In the genomic region with DNA sequence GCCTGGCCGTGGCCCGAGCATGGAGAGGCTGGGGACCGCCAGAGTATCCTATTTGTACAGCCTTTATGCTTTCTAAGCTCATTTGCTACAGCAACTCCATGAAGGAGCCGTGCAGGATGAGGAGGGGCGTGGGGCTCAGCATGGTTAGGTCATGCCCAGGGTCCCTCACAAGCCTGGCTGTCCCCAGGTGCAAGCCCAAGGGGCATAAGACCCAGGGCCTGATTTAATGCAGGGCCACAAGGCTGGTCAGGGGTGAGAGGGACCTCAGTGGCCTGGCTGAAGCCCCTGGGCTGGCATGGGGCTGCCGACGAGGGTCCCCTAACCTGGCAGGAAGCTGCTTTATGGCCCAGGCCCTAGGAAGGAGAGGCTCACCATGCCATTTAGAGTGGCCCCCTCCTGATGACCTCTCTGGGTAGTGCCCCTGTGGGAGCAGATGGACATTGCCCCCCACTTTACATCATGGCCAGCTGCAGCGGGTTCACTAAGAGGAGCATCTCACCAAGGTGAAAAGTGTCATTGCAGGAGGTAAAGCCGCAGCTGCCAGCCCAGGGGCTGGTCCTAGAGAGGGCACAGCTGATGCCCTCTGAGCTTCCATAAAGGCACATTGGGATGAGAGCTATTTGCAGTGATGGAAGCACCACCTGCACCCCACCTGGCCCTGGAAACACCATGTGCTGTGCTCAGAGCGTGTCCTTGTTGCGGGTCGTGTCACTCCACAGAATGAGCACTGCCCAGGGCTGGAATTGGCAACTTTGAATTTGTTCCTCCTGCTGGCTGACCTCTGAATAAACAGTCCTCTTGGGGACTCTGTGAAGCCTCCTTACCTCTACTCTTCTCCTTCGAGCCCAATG, we compare ENCODE assay signal across 17 cellular contexts. TPM values are rescaled to one million over a fixed set of nuclear protein-coding genes. Genes with fewer than 3 reads are reported as not detected.
DNase-seq lines count a peak whose midpoint lies in the region; ATAC-seq, FAIRE-seq and TF ChIP-seq lines count a peak whose summit lies in the region.
"Had no signal": no experiment of that assay in that cellular context is flagged by ENCODE, and none has a peak within 500 bp of the region (broad histone marks: within the 10 kb centered on the region; RNA-seq: fewer than 3 reads in every experiment).

No MANE protein-coding gene starts in this region.

- TF ChIP-seq EP300 in HepG2 (IDR thresholded peaks at IDR 0.05; ENCODE audit: low read depth in 2 of 2, low read length in 2 of 2) (no peak), HepG2 (CRISPR knock-in tag; IDR thresholded peaks at IDR 0.05; ENCODE audit: borderline replicate concordance) (no peak), K562 (IDR thresholded peaks at IDR 0.05; ENCODE audit: low read length) (no peak), upper lobe of left lung (IDR thresholded peaks at IDR 0.05) (no peak)

- H3K4me1 ChIP-seq in right lobe of liver: no peaks in the 10 kb centered on the region
- no peaks in the 10 kb centered on the region for H3K4me1 ChIP-seq in HepG2 (ENCODE audit: insufficient read depth, low read length)
- peaks cover 0 to under 1% of the 10 kb centered on the region in 2 experiments; a peak in 2 of 5 replicates for H3K4me1 ChIP-seq in K562 (replicated peaks in 1 of 2; ENCODE audit: control insufficient read depth in 2 of 2, insufficient read depth in 2 of 2, low read length in 2 of 2)
- peaks cover 4 to 9% (median 8%) of the 10 kb centered on the region in 4 donors for H3K4me1 ChIP-seq in upper lobe of left lung
- H3K4me1 ChIP-seq: Caco-2 had no signal

- H3K27me3 Mint-ChIP-seq in activated T-cell treated with anti-CD3 and anti-CD28 coated beads, Interleukin-2, amount 50 U/mL, for 4 hours (ENCODE audit: low read depth): no peaks in the 10 kb centered on the region

- H2AFZ ChIP-seq in HepG2 (ENCODE audit: low read length) (no peak overlapping the region), K562 (ENCODE audit: low read depth, low read length) (no peak overlapping the region)

- POLR2A ChIA-PET in HepG2 (lab: Yijun Ruan, JAX): no interaction called here
- POLR2A ChIA-PET in K562 (lab: Yijun Ruan, JAX): no interaction called here

- in situ Hi-C loops in HepG2 (cut with HindIII; ENCODE audit: extremely low pct_ligation_motif_present, low pct_unique_long_range_greater_than_20kb): no loop called here
- in situ Hi-C loops in K562 (cut with MboI): no loop called here

- no peak overlapping the region for H3K4me3 ChIP-seq in right lobe of liver
- no peak overlapping the region for H3K4me3 ChIP-seq in HepG2 (replicated peaks in 1 of 3; ENCODE audit: insufficient read depth in 1 of 3, low read depth in 2 of 3, low read length in 3 of 3)
- no peak overlapping the region for H3K4me3 ChIP-seq in K562
- H3K4me3 ChIP-seq in upper lobe of left lung: no peak overlapping the region

- no peak overlapping the region for H3K27ac ChIP-seq in right lobe of liver
- H3K27ac ChIP-seq in HepG2 (ENCODE audit: extremely low read length, insufficient read depth, low read length): no peak overlapping the region
- H3K27ac ChIP-seq in K562 (ENCODE audit: extremely low read depth, low read depth, low read length): no peak overlapping the region
- H3K27ac ChIP-seq in upper lobe of left lung: no peak overlapping the region
- H3K27ac ChIP-seq: RWPE1 had no signal

- no peaks in the 10 kb centered on the region for H3K4me1 Mint-ChIP-seq in activated T-cell treated with anti-CD3 and anti-CD28 coated beads, Interleukin-2, amount 50 U/mL, for 4 hours (ENCODE audit: low read depth)

- no peak for TF ChIP-seq CTCF in right lobe of liver (IDR thresholded peaks at IDR 0.05)
- TF ChIP-seq CTCF in HepG2 (CRISPR knock-in tag; IDR thresholded peaks at IDR 0.05): no peak
- no peak for TF ChIP-seq CTCF in K562 (IDR thresholded peaks at IDR 0.05 in 2 of 3, conservative IDR thresholded peaks at IDR 0.05 in 1 of 3; ENCODE audit: insufficient read depth in 2 of 3, low read depth in 1 of 3, low read length in 3 of 3)
- TF ChIP-seq CTCF in upper lobe of left lung (IDR thresholded peaks at IDR 0.05): no peak

- H3K79me2 ChIP-seq in HepG2 (ENCODE audit: insufficient read depth, low read length) (no peaks in the 10 kb centered on the region), K562 (ENCODE audit: control insufficient read depth, insufficient read depth, low read length) (peaks cover 6% of the 10 kb centered on the region; the same call in 2 of the 3 replicates)

- H3K4me3 Mint-ChIP-seq in activated T-cell treated with anti-CD3 and anti-CD28 coated beads, Interleukin-2, amount 50 U/mL, for 4 hours: no peak overlapping the region

- no peaks in the 10 kb centered on the region for H3K36me3 Mint-ChIP-seq in activated T-cell treated with anti-CD3 and anti-CD28 coated beads, Interleukin-2, amount 50 U/mL, for 4 hours (ENCODE audit: insufficient read depth)

- H4K20me1 ChIP-seq in HepG2 (ENCODE audit: insufficient read depth, low read length) (no peaks in the 10 kb centered on the region), K562 (replicated peaks; ENCODE audit: control insufficient read depth, insufficient read depth, low read length) (peaks cover 11% of the 10 kb centered on the region)

- H3K27me3 ChIP-seq in right lobe of liver: no peaks in the 10 kb centered on the region
- H3K27me3 ChIP-seq in HepG2 (ENCODE audit: control insufficient read depth in 1 of 2, insufficient read depth in 2 of 2, low read length in 2 of 2): peaks cover 2 to 9% of the 10 kb centered on the region in 2 experiments; a peak in 3 of 5 replicates
- H3K27me3 ChIP-seq in K562 (ENCODE audit: control insufficient read depth in 2 of 2, insufficient read depth in 2 of 2, low read length in 2 of 2): peaks cover 0 to 4% of the 10 kb centered on the region in 2 experiments; a peak in 1 of 5 replicates
- no peaks in the 10 kb centered on the region for H3K27me3 ChIP-seq in upper lobe of left lung

- ATAC-seq in right lobe of liver: peak in 3 of 4 donors; percentile 12 to 36 (median 36)
- ATAC-seq in HepG2: no peak
- peak; percentile 33; the same call in 2 of the 3 replicates for ATAC-seq in K562
- ATAC-seq in left lobe of liver: peak; percentile 18
- ATAC-seq in upper lobe of left lung (ENCODE audit: low FRiP score in 2 of 2): peak; percentile 19 to 58
- ATAC-seq in activated T-cell treated with anti-CD3 and anti-CD28 coated beads, Interleukin-2, amount 50 U/mL, for 4 hours: no peak

- DNase-seq in right lobe of liver (no peak), HepG2 (ENCODE audit: low spot score) (no peak), K562 (ENCODE audit: extremely low read depth in 1 of 4, low spot score in 3 of 4) (no peak), left lobe of liver (ENCODE audit: low spot score) (no peak), upper lobe of left lung (peak in 1 of 2 donors; percentile 48), middle frontal gyrus (ENCODE audit: extremely low spot score, low spot score) (no peak), NOMO-1 treated with DMSO at 0.1 percent for 48 hours (lab: John Stamatoyannopoulos, UW; ENCODE audit: unreplicated experiment) (no peak)
- no peak for DNase-seq in activated T-cell treated with anti-CD3 and anti-CD28 coated beads, Interleukin-2, amount 50 U/mL, for 4 hours
- DNase-seq: Caco-2, DMS53, KG1, NCI-H1048, NCI-H2227 treated with DMSO at 0.1 percent for 48 hours, NCI-H524 treated with DMSO at 0.1 percent for 48 hours, OCI-M1 had no signal

- CTCF ChIA-PET in HepG2 (lab: Yijun Ruan, JAX; ENCODE audit: low intra/inter-chr PET ratio, low total read pairs): no interaction called here
- CTCF ChIA-PET in K562 (lab: Yijun Ruan, JAX; ENCODE audit: low intra/inter-chr PET ratio): no interaction called here

- BruUV-seq in HepG2 (replicated peaks; lab: Mats Ljungman, UMichigan) (no TSS peak), K562 (replicated peaks; lab: Mats Ljungman, UMichigan) (no TSS peak)

- intact Hi-C loops in right lobe of liver (cut with DNase I) (no loop called here), HepG2 (cut with micrococcal nuclease; ENCODE audit: unreplicated experiment) (no loop called here), K562 (cut with micrococcal nuclease) (no loop called here)

- no peak for TF ChIP-seq RAD21 in HepG2 (CRISPR knock-in tag; IDR thresholded peaks at IDR 0.05)
- TF ChIP-seq RAD21 in K562 (CRISPR knock-in tag; conservative IDR thresholded peaks at IDR 0.05 in 1 of 2, IDR thresholded peaks at IDR 0.05 in 1 of 2): no peak

- no peak for FAIRE-seq in HepG2 (lab: Jason Lieb, UNC)
- no peak for FAIRE-seq in K562 (lab: Jason Lieb, UNC)

- TF ChIP-seq POLR2A in right lobe of liver (IDR thresholded peaks at IDR 0.05) (no peak), HepG2 (IDR thresholded peaks at IDR 0.05; ENCODE audit: insufficient read depth in 1 of 2, low read depth in 2 of 2, low read length in 2 of 2) (no peak), K562 (conservative IDR thresholded peaks at IDR 0.05) (no peak), upper lobe of left lung (IDR thresholded peaks at IDR 0.05) (no peak)

- no peaks in the 10 kb centered on the region for H3K9me3 Mint-ChIP-seq in activated T-cell treated with anti-CD3 and anti-CD28 coated beads, Interleukin-2, amount 50 U/mL, for 4 hours
- H3K9me3 Mint-ChIP-seq: CD14-positive monocyte had no signal

- H3K9ac ChIP-seq in HepG2 (ENCODE audit: insufficient read depth, low read depth, low read length) (no peak overlapping the region), K562 (ENCODE audit: insufficient read depth in 1 of 2, low read depth in 2 of 2, low read length in 2 of 2) (no peak overlapping the region; a peak in 1 of 4 replicates)

- WGBS in right lobe of liver (ENCODE audit: insufficient coverage, low coverage, low lambda C conversion rate, missing lambda C conversion rate): 88% methylated on average over 4 of the region's 13 CpGs
- WGBS in HepG2 (ENCODE audit: low lambda C conversion rate): 23% methylated on average over 3 of the region's 13 CpGs
- WGBS in K562 (ENCODE audit: insufficient coverage, low coverage, missing lambda C conversion rate): 53% methylated on average over 13 of the region's 13 CpGs
- 88 to 89% methylated on average over 10 to 11 of the region's 13 CpGs for whole genome bisulfite sequencing in upper lobe of left lung, 2 donors

- H3K9me3 ChIP-seq in right lobe of liver: no peaks in the 10 kb centered on the region
- H3K9me3 ChIP-seq in HepG2 (ENCODE audit: low read length): no peaks in the 10 kb centered on the region
- no peaks in the 10 kb centered on the region for H3K9me3 ChIP-seq in K562 (replicated peaks; ENCODE audit: control insufficient read depth, insufficient read depth, low read depth, low read length)
- H3K9me3 ChIP-seq in upper lobe of left lung: no peaks in the 10 kb centered on the region
- H3K9me3 ChIP-seq: Caco-2 had no signal

- no peak overlapping the region for H3K4me2 ChIP-seq in HepG2 (ENCODE audit: low read depth, low read length)
- H3K4me2 ChIP-seq in K562 (ENCODE audit: insufficient read depth, low read length): no peak overlapping the region

- no peaks in the 10 kb centered on the region for H3K36me3 ChIP-seq in right lobe of liver
- H3K36me3 ChIP-seq in HepG2 (replicated peaks in 1 of 2; ENCODE audit: control insufficient read depth in 1 of 2, insufficient read depth in 2 of 2, low read length in 2 of 2): no peaks in the 10 kb centered on the region
- no peaks in the 10 kb centered on the region for H3K36me3 ChIP-seq in K562 (ENCODE audit: control insufficient read depth, insufficient read depth, low read length)
- H3K36me3 ChIP-seq in upper lobe of left lung: no peaks in the 10 kb centered on the region

- H3K9me1 ChIP-seq in K562 (ENCODE audit: control insufficient read depth, insufficient read depth, low read length): no peaks in the 10 kb centered on the region

RNA-seq across cellular contexts. Expression of a gene that starts 58.9 kb away (rescaled TPM):
- 1 to 10 TPM; 2.9 to 7.9 (median 6.0) TPM for total RNA-seq in right lobe of liver
- 0.06 and 0.07 TPM in 2 replicates for total RNA-seq in HepG2 (2016; rRNA removed; fragmentation: Illumina TruSeq; extraction: Trizol)
- total RNA-seq in HepG2 (2016; cell fraction: cytosol; rRNA removed; fragmentation: Illumina TruSeq; extraction: Trizol; ENCODE audit: low read depth): not detected in 2 replicates
- total RNA-seq in HepG2 (2016; cell fraction: insoluble cytoplasmic fraction; rRNA removed; fragmentation: Illumina TruSeq; extraction: Trizol): 0.03 and 0.09 TPM in 2 replicates
- total RNA-seq in HepG2 (2016; cell fraction: membrane; rRNA removed; fragmentation: Illumina TruSeq; extraction: Trizol): 0.03 and 0.19 TPM in 2 replicates
- 0.16 and 0.25 TPM in 2 replicates for total RNA-seq in HepG2 (2016; cell fraction: nucleus; rRNA removed; fragmentation: Illumina TruSeq; extraction: Trizol)
- 0.05 and 0.07 TPM in 2 replicates for polyA plus RNA-seq in HepG2 (2011; rRNA removed)
- polyA plus RNA-seq in HepG2 (2011; cell fraction: cytosol; rRNA removed): 0.08 and 0.17 TPM in 2 replicates
- 0.24 and 0.35 TPM in 2 replicates for polyA plus RNA-seq in HepG2 (2011; cell fraction: nucleus; rRNA removed)
- polyA plus RNA-seq in HepG2 (2012): 0.03 and 0.04 TPM in 2 replicates
- polyA plus RNA-seq in HepG2 (2016; cell fraction: cytosol; fragmentation: Illumina TruSeq; extraction: Trizol; ENCODE audit: low read depth): 0.02 and 0.08 TPM in 2 replicates
- polyA plus RNA-seq in HepG2 (2016; cell fraction: insoluble cytoplasmic fraction; fragmentation: Illumina TruSeq; extraction: Trizol; ENCODE audit: low read depth): 0.08 and 0.09 TPM in 2 replicates
- polyA plus RNA-seq in HepG2 (2016; cell fraction: membrane; fragmentation: Illumina TruSeq; extraction: Trizol; ENCODE audit: low read depth): 0.08 and 0.14 TPM in 2 replicates
- 0.11 and 0.51 TPM in 2 replicates for polyA plus RNA-seq in HepG2 (2016; cell fraction: nucleus; fragmentation: Illumina TruSeq; extraction: Trizol; ENCODE audit: insufficient read depth, low read depth)
- polyA minus RNA-seq in HepG2 (2011; rRNA and poly(A)+ RNA removed; ENCODE audit: low replicate concordance): 0.32 and 0.61 TPM in 2 replicates
- 0.10 TPM in 1 of 2 replicates, not detected in the other for polyA minus RNA-seq in HepG2 (2011; cell fraction: cytosol; rRNA and poly(A)+ RNA removed)
- 0.13 and 0.25 TPM in 2 replicates for polyA minus RNA-seq in HepG2 (2011; cell fraction: nucleus; rRNA and poly(A)+ RNA removed)
- 5.9 and 8.1 TPM in 2 replicates for total RNA-seq in K562 (2011; cell fraction: chromatin; rRNA removed; ENCODE audit: low replicate concordance)
- 2.8 and 5.8 TPM in 2 replicates for total RNA-seq in K562 (2011; cell fraction: nucleolus; rRNA removed)
- total RNA-seq in K562 (2011; cell fraction: nucleoplasm; rRNA removed): 4.7 and 6.1 TPM in 2 replicates
- total RNA-seq in K562 (2014; rRNA removed): 4.4 and 5.0 TPM in 2 replicates
- total RNA-seq in K562 (2014; rRNA removed; fragmentation: Illumina TruSeq; extraction: Trizol): 2.9 and 3.3 TPM in 2 replicates
- 3.4 and 4.0 TPM in 2 replicates for total RNA-seq in K562 (2015; rRNA removed; fragmentation: Illumina TruSeq; extraction: Trizol)
- 13.4 and 13.7 TPM in 2 replicates for total RNA-seq in K562 (2021)
- 0.04 and 0.08 TPM in 2 replicates for polyA plus RNA-seq in K562 (2011; rRNA removed)
- 0.06 and 0.09 TPM in 2 replicates for polyA plus RNA-seq in K562 (2011; cell fraction: cytosol; rRNA removed)
- polyA plus RNA-seq in K562 (2011; cell fraction: nucleus; rRNA removed): 0.04 and 0.24 TPM in 2 replicates
- polyA plus RNA-seq in K562 (2012): 7.5 and 7.8 TPM in 2 replicates
- 8.8 and 9.2 TPM in 2 replicates for polyA plus RNA-seq in K562 (2014; fragmentation: Illumina TruSeq; extraction: Trizol)
- polyA plus RNA-seq in K562 (2014; fragmentation: Nextera tagmentation; extraction: Ambion mirVana): under 1 TPM; 0.22 to 0.32 TPM
- polyA plus RNA-seq in K562 (2014; rRNA removed): 4.6 and 5.3 TPM in 2 replicates
- 0.07 TPM in 1 of 2 replicates, not detected in the other for polyA minus RNA-seq in K562 (2011; rRNA and poly(A)+ RNA removed)
- 0.36 TPM in 1 of 2 replicates, not detected in the other for polyA minus RNA-seq in K562 (2011; cell fraction: cytosol; rRNA and poly(A)+ RNA removed)
- polyA minus RNA-seq in K562 (2011; cell fraction: nucleus; rRNA and poly(A)+ RNA removed): 0.27 TPM in 1 of 2 replicates, not detected in the other
- total RNA-seq in left lobe of liver: 5.7 TPM
- 10 to 100 TPM in 3 of 6 donors, 1 to 10 TPM in 3; 3.2 to 11.6 (median 9.1) TPM for total RNA-seq in upper lobe of left lung
- total RNA-seq in activated T-cell treated with anti-CD3 and anti-CD28 coated beads, Interleukin-2, amount 50 U/mL, for 4 hours: under 1 TPM; 0.19 to 0.48 (median 0.21) TPM

Comparison
In these comparisons a context has a peak if more than half of its experiments do, and no peak if none do; other contexts are left out.
1. ATAC-seq: peak in right lobe of liver (3 of 4), K562 (single experiment), left lobe of liver (single experiment) and upper lobe of left lung (2 of 2); none in HepG2 (single experiment) and activated T-cell treated with anti-CD3 and anti-CD28 coated beads, Interleukin-2, amount 50 U/mL, for 4 hours (0 of 2).